Comparison of ENCODE assay signal across 12 cellular contexts in the genomic region with DNA sequence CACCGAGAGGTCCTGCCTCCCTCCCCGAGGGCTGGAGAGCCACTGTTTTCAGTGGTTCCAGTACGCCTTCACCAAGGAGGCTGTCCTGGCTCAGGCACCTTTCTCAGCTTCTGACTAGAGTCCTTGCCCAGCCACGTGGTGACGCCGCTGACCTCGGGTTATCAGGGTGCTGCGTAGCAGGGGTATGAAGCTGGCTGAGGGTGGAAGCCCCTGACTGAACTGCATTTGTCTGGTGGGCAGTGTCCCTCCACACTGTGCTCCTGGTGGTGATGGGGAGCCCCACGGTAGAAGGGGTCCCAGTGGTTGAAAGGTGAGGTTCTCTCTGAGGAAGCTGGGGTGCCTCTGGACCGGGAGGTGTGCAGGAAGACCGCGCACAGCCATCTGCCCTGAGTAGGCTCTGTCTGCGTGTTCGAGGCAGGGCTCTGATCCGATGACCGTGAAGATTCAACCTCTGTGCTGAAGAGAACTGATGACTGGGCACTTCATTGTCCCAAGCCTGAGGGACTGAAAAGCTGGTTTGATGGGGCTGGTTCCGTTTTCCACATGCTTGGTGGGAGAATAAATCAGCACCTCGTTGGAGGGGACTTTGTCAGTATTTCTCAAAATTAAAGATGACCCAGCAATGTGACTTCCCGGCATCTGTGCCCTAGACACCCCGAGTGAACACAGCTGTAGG. TPM values are rescaled to one million over a fixed set of nuclear protein-coding genes. Genes with fewer than 3 reads are reported as not detected.
DNase-seq lines count a peak whose midpoint lies in the region; ATAC-seq, FAIRE-seq and TF ChIP-seq lines count a peak whose summit lies in the region.
"Had no signal": no experiment of that assay in that cellular context is flagged by ENCODE, and none has a peak within 500 bp of the region (broad histone marks: within the 10 kb centered on the region; RNA-seq: fewer than 3 reads in every experiment).

No MANE protein-coding gene starts in this region.

- H3K9me3 ChIP-seq in KOPT-K1 (ENCODE audit: insufficient read depth, low read length, poor library complexity, severe bottlenecking) (no peaks in the 10 kb centered on the region), astrocyte (ENCODE audit: insufficient read depth, low read depth, low read length) (no peaks in the 10 kb centered on the region), neural progenitor cell (ENCODE audit: low read depth) (no peaks in the 10 kb centered on the region)
- H3K9me3 ChIP-seq: ovary, transverse colon had no signal

- H3K36me3 Mint-ChIP-seq in activated CD4-positive, alpha-beta T cell treated with anti-CD3 and anti-CD28 coated beads, Interleukin-2, amount 10 ng/mL, durations not matched to agents 7 days and 5 days (ENCODE audit: low read depth): peaks cover 34% of the 10 kb centered on the region
- H3K36me3 Mint-ChIP-seq in astrocyte (ENCODE audit: low read depth, unreplicated experiment): peaks cover 9% of the 10 kb centered on the region
- H3K36me3 Mint-ChIP-seq in neural progenitor cell: no peaks in the 10 kb centered on the region

- H2AFZ ChIP-seq in astrocyte (ENCODE audit: low read depth, low read length): no peak overlapping the region
- H2AFZ ChIP-seq in neural progenitor cell (replicated peaks): no peak overlapping the region

- peaks cover 73% of the 10 kb centered on the region for H3K4me1 Mint-ChIP-seq in activated CD4-positive, alpha-beta T cell treated with anti-CD3 and anti-CD28 coated beads, Interleukin-2, amount 10 ng/mL, durations not matched to agents 7 days and 5 days
- peaks cover 9% of the 10 kb centered on the region for H3K4me1 Mint-ChIP-seq in astrocyte (ENCODE audit: low read depth, unreplicated experiment)
- peaks cover 39% of the 10 kb centered on the region for H3K4me1 Mint-ChIP-seq in neural progenitor cell

- peak overlapping the region; percentile 93 for H3K27ac ChIP-seq in KOPT-K1 (ENCODE audit: low read depth, low read length, poor library complexity, severe bottlenecking)
- no peak overlapping the region for H3K27ac ChIP-seq in astrocyte (ENCODE audit: low read depth, low read length)
- H3K27ac ChIP-seq in neural progenitor cell: no peak overlapping the region
- H3K27ac ChIP-seq: ovary had no signal

- H3K79me2 ChIP-seq in astrocyte (ENCODE audit: insufficient read depth, low read length): peaks cover 55% of the 10 kb centered on the region
- H3K79me2 ChIP-seq in neural progenitor cell (ENCODE audit: low read depth): peaks cover 61% of the 10 kb centered on the region

- H3K27me3 ChIP-seq in astrocyte (ENCODE audit: insufficient read depth, low read length) (peaks cover 3% of the 10 kb centered on the region), neural progenitor cell (peaks cover 35% of the 10 kb centered on the region)
- H3K27me3 ChIP-seq: ovary had no signal

- ATAC-seq in GM21515 (IDR thresholded peaks at IDR 0.05; ENCODE audit: unreplicated experiment): no peak
- ATAC-seq: PC-3 had no signal

- no peak for TF ChIP-seq POLR2A in GM12892 (IDR thresholded peaks at IDR 0.05; ENCODE audit: low read depth, low read length)

- DNase-seq in activated CD4-positive, alpha-beta T cell treated with anti-CD3 and anti-CD28 coated beads, Interleukin-2, amount 10 ng/mL, durations not matched to agents 7 days and 5 days: no peak
- no peak for DNase-seq in activated CD4-positive, alpha-beta T cell treated with anti-CD3 and anti-CD28 coated beads for 48 hours
- DNase-seq in astrocyte (ENCODE audit: low read depth): no peak
- DNase-seq in neural progenitor cell (ENCODE audit: low spot score): no peak
- DNase-seq in GM12892 (ENCODE audit: insufficient read length): no peak
- DNase-seq in NCI-H1930 (lab: John Stamatoyannopoulos, UW): no peak
- DNase-seq: NCI-H1092, ovary, PC-3, transverse colon had no signal

- H3K4me1 ChIP-seq in astrocyte (ENCODE audit: insufficient read depth, low read length) (peaks cover 11% of the 10 kb centered on the region), neural progenitor cell (peaks cover 19% of the 10 kb centered on the region)

- H3K27ac Mint-ChIP-seq in activated CD4-positive, alpha-beta T cell treated with anti-CD3 and anti-CD28 coated beads, Interleukin-2, amount 10 ng/mL, durations not matched to agents 7 days and 5 days: peak overlapping the region; percentile 99
- no peak overlapping the region for H3K27ac Mint-ChIP-seq in astrocyte (ENCODE audit: unreplicated experiment)
- no peak overlapping the region for H3K27ac Mint-ChIP-seq in neural progenitor cell

- peaks cover 42% of the 10 kb centered on the region for H4K20me1 ChIP-seq in astrocyte (ENCODE audit: insufficient read depth, low read length)
- peaks cover 46% of the 10 kb centered on the region for H4K20me1 ChIP-seq in neural progenitor cell (ENCODE audit: low read depth)

- H3K9me3 Mint-ChIP-seq in activated CD4-positive, alpha-beta T cell treated with anti-CD3 and anti-CD28 coated beads, Interleukin-2, amount 10 ng/mL, durations not matched to agents 7 days and 5 days: no peaks in the 10 kb centered on the region
- H3K9me3 Mint-ChIP-seq in astrocyte (ENCODE audit: unreplicated experiment) (no peaks in the 10 kb centered on the region), neural progenitor cell (no peaks in the 10 kb centered on the region)

- H3K9ac ChIP-seq in astrocyte (ENCODE audit: low read length) (no peak overlapping the region), neural progenitor cell (no peak overlapping the region)

- POLR2A ChIA-PET in activated CD4-positive, alpha-beta T cell treated with anti-CD3 and anti-CD28 coated beads, Interleukin-2, amount 10 ng/mL, durations not matched to agents 7 days and 5 days (lab: Charles Lee): no interaction called here

- H3K36me3 ChIP-seq in KOPT-K1 (ENCODE audit: insufficient read depth, low read length) (peaks cover 17% of the 10 kb centered on the region), astrocyte (ENCODE audit: insufficient read depth, low read length) (no peaks in the 10 kb centered on the region), neural progenitor cell (no peaks in the 10 kb centered on the region)
- H3K36me3 ChIP-seq: ovary had no signal

- FAIRE-seq in astrocyte (lab: Jason Lieb, UNC): no peak
- FAIRE-seq in GM12892 (lab: Jason Lieb, UNC): no peak

- TF ChIP-seq CTCF in astrocyte (IDR thresholded peaks at IDR 0.05; ENCODE audit: insufficient read depth, low read depth, low read length): no peak
- no peak for TF ChIP-seq CTCF in neural progenitor cell (IDR thresholded peaks at IDR 0.05)

- H3K4me2 ChIP-seq in astrocyte (ENCODE audit: low read length) (no peak overlapping the region), neural progenitor cell (no peak overlapping the region)

- peaks cover 8% of the 10 kb centered on the region for H3F3A ChIP-seq in neural progenitor cell (ENCODE audit: low read depth)

- peak overlapping the region; percentile 96 for H3K4me3 Mint-ChIP-seq in activated CD4-positive, alpha-beta T cell treated with anti-CD3 and anti-CD28 coated beads, Interleukin-2, amount 10 ng/mL, durations not matched to agents 7 days and 5 days
- H3K4me3 Mint-ChIP-seq in astrocyte (ENCODE audit: unreplicated experiment) (peak overlapping the region; percentile 60), neural progenitor cell (peak overlapping the region; percentile 73)

- peaks cover 2% of the 10 kb centered on the region for H3K27me3 Mint-ChIP-seq in activated CD4-positive, alpha-beta T cell treated with anti-CD3 and anti-CD28 coated beads, Interleukin-2, amount 10 ng/mL, durations not matched to agents 7 days and 5 days
- peaks cover 12% of the 10 kb centered on the region for H3K27me3 Mint-ChIP-seq in astrocyte (ENCODE audit: low read depth, unreplicated experiment)
- peaks cover 15% of the 10 kb centered on the region for H3K27me3 Mint-ChIP-seq in neural progenitor cell (ENCODE audit: insufficient read depth, low read depth)

- CTCF ChIA-PET in activated CD4-positive, alpha-beta T cell treated with anti-CD3 and anti-CD28 coated beads, Interleukin-2, amount 10 ng/mL, durations not matched to agents 7 days and 5 days (lab: Charles Lee): interaction anchor here (1.1 kb wide), 1 partner anchor 8 kb away, joined by 3 read pairs; no protein-coding TSS in a partner anchor

- H3K4me3 ChIP-seq in astrocyte (ENCODE audit: insufficient read depth, low read depth, low read length): no peak overlapping the region
- H3K4me3 ChIP-seq in neural progenitor cell: no peak overlapping the region
- H3K4me3 ChIP-seq: ovary, transverse colon had no signal

RNA-seq across cellular contexts. Expression of a gene that starts 2.5 kb away (rescaled TPM):
- 10 to 100 TPM; 57.3 to 62.0 TPM for total RNA-seq in activated CD4-positive, alpha-beta T cell treated with anti-CD3 and anti-CD28 coated beads, Interleukin-2, amount 10 ng/mL, durations not matched to agents 7 days and 5 days
- 17.0 and 19.1 TPM in 2 replicates for total RNA-seq in astrocyte
- total RNA-seq in neural progenitor cell (ENCODE audit: low replicate concordance): 14.5 and 25.9 TPM in 2 replicates
- 17.1 TPM for polyA plus RNA-seq in GM12892 (2012; ENCODE audit: missing spikeins)
